In genomic region chr6:167437888-167438484, GRCh38 we compare ENCODE assay signal across 15 cellular contexts.
DNase-seq lines count a peak whose midpoint lies in the region; ATAC-seq and TF ChIP-seq lines count a peak whose summit lies in the region.
"Had no signal": no experiment of that assay in that cellular context is flagged by ENCODE, and none has a peak within 500 bp of the region (broad histone marks: within the 10 kb centered on the region; RNA-seq: fewer than 3 reads in every experiment).

No MANE protein-coding gene starts in this region.

- H3K4me3 ChIP-seq in upper lobe of left lung, result no peak overlapping the region
- H3K4me3 ChIP-seq: BLaER1 treated with 17β-estradiol and CSF1 and Interleukin-3, amounts not matched to agents 10 nM and 100 nM; GM23248 had no signal

- H3K27me3 Mint-ChIP-seq in brain, result no peaks in the 10 kb centered on the region
- H3K27me3 Mint-ChIP-seq in activated T-helper 2 cell treated with anti-CD3 and anti-CD28 coated beads, Interferon-gamma antibody, Interleukin-2, Interleukin-4, amounts not matched to agents 10 μg/mL and 5 μg/mL and 100 μg/mL, durations not matched to agents 14 hours and 24 hours and 36 hours (ENCODE audit: low read depth), result peaks cover 4% of the 10 kb centered on the region

- peak overlapping the region in 3 of 5 experiments; percentile 34 to 98 (median 59) for H3K27ac Mint-ChIP-seq in brain
- H3K27ac Mint-ChIP-seq in activated T-helper 2 cell treated with anti-CD3 and anti-CD28 coated beads, Interferon-gamma antibody, Interleukin-2, Interleukin-4, amounts not matched to agents 10 μg/mL and 5 μg/mL and 100 μg/mL, durations not matched to agents 14 hours and 24 hours and 36 hours, result no peak overlapping the region
- H3K27ac Mint-ChIP-seq: B cell; CD8-positive, alpha-beta T cell; IgD-negative memory B cell had no signal

- no peaks in the 10 kb centered on the region for H3K27me3 ChIP-seq in upper lobe of left lung
- H3K27me3 ChIP-seq: BLaER1 treated with 17β-estradiol and CSF1 and Interleukin-3, amounts not matched to agents 10 nM and 100 nM had no signal

- TF ChIP-seq CTCF in brain (conservative IDR thresholded peaks at IDR 0.05) (no peak), upper lobe of left lung (IDR thresholded peaks at IDR 0.05) (no peak)

- no peak overlapping the region for H3K4me3 Mint-ChIP-seq in brain
- no peak overlapping the region for H3K4me3 Mint-ChIP-seq in activated T-helper 2 cell treated with anti-CD3 and anti-CD28 coated beads, Interferon-gamma antibody, Interleukin-2, Interleukin-4, amounts not matched to agents 10 μg/mL and 5 μg/mL and 100 μg/mL, durations not matched to agents 14 hours and 24 hours and 36 hours (ENCODE audit: low read depth)
- H3K4me3 Mint-ChIP-seq: B cell; CD8-positive, alpha-beta T cell; IgD-negative memory B cell had no signal

- H3K36me3 ChIP-seq in upper lobe of left lung, result no peaks in the 10 kb centered on the region
- H3K36me3 ChIP-seq: BLaER1 treated with 17β-estradiol and CSF1 and Interleukin-3, amounts not matched to agents 10 nM and 100 nM had no signal

- H3K36me3 Mint-ChIP-seq in brain, result peaks cover 25% of the 10 kb centered on the region
- H3K36me3 Mint-ChIP-seq in activated T-helper 2 cell treated with anti-CD3 and anti-CD28 coated beads, Interferon-gamma antibody, Interleukin-2, Interleukin-4, amounts not matched to agents 10 μg/mL and 5 μg/mL and 100 μg/mL, durations not matched to agents 14 hours and 24 hours and 36 hours (ENCODE audit: low read depth), result no peaks in the 10 kb centered on the region
- H3K36me3 Mint-ChIP-seq: CD8-positive, alpha-beta T cell; IgD-negative memory B cell had no signal

- peaks cover 4 to 20% (median 10%) of the 10 kb centered on the region in 5 experiments for H3K9me3 Mint-ChIP-seq in brain
- no peaks in the 10 kb centered on the region for H3K9me3 Mint-ChIP-seq in activated T-helper 2 cell treated with anti-CD3 and anti-CD28 coated beads, Interferon-gamma antibody, Interleukin-2, Interleukin-4, amounts not matched to agents 10 μg/mL and 5 μg/mL and 100 μg/mL, durations not matched to agents 14 hours and 24 hours and 36 hours
- H3K9me3 Mint-ChIP-seq: CD8-positive, alpha-beta T cell; IgD-negative memory B cell had no signal

- no peak for TF ChIP-seq POLR2A in upper lobe of left lung (IDR thresholded peaks at IDR 0.05)

- peak overlapping the region in 3 of 4 donors; percentile 19 to 66 (median 51) for H3K27ac ChIP-seq in upper lobe of left lung
- H3K27ac ChIP-seq: BLaER1 treated with 17β-estradiol and CSF1 and Interleukin-3, amounts not matched to agents 10 nM and 100 nM; GM23248 had no signal

- intact Hi-C loops in activated T-helper 2 cell treated with anti-CD3 and anti-CD28 coated beads, Interferon-gamma antibody, Interleukin-2, Interleukin-4, amounts not matched to agents 10 μg/mL and 5 μg/mL and 100 μg/mL, durations not matched to agents 14 hours and 24 hours and 36 hours (cut with micrococcal nuclease), result no loop called here

- H3K4me1 Mint-ChIP-seq in brain, result peaks cover 39% of the 10 kb centered on the region
- no peaks in the 10 kb centered on the region for H3K4me1 Mint-ChIP-seq in activated T-helper 2 cell treated with anti-CD3 and anti-CD28 coated beads, Interferon-gamma antibody, Interleukin-2, Interleukin-4, amounts not matched to agents 10 μg/mL and 5 μg/mL and 100 μg/mL, durations not matched to agents 14 hours and 24 hours and 36 hours (ENCODE audit: low read depth)
- H3K4me1 Mint-ChIP-seq: B cell, IgD-negative memory B cell had no signal

- peak; percentile 34 for DNase-seq in foreskin melanocyte
- no peak for DNase-seq in upper lobe of left lung
- no peak for DNase-seq in NOMO-1 (lab: John Stamatoyannopoulos, UW; ENCODE audit: unreplicated experiment in 2 of 2)
- no peak for DNase-seq in activated T-helper 2 cell treated with anti-CD3 and anti-CD28 coated beads, Interferon-gamma antibody, Interleukin-2, Interleukin-4, amounts not matched to agents 10 μg/mL and 5 μg/mL and 100 μg/mL, durations not matched to agents 14 hours and 24 hours and 36 hours (ENCODE audit: low spot score)
- DNase-seq: Calu3; CD8-positive, alpha-beta T cell; DND-41; GM23248; HCEC 1CT had no signal

- peaks cover 0 to 6% (median 3%) of the 10 kb centered on the region in 4 donors for H3K4me1 ChIP-seq in upper lobe of left lung

- H3K9me3 ChIP-seq in upper lobe of left lung, result no peaks in the 10 kb centered on the region

- peak in 1 of 2 donors; percentile 69 for ATAC-seq in upper lobe of left lung (ENCODE audit: low FRiP score in 2 of 2)
- no peak for ATAC-seq in HG02852 (IDR thresholded peaks at IDR 0.05; ENCODE audit: unreplicated experiment)
- ATAC-seq: CD8-positive, alpha-beta T cell; HepG2 had no signal

- 70 to 79% methylated on average over 9 of the region's 9 CpGs for WGBS in upper lobe of left lung, 2 donors

- no peak for TF ChIP-seq EP300 in upper lobe of left lung (IDR thresholded peaks at IDR 0.05)
